Comparison of ENCODE assay signal across 18 cellular contexts in genomic region chr22:25763239-25763777, GRCh38. TPM values are rescaled to one million over a fixed set of nuclear protein-coding genes. Genes with fewer than 3 reads are reported as not detected.
"Had no signal": no experiment of that assay in that cellular context is flagged by ENCODE, and none has a peak within 500 bp of the region (broad histone marks: within the 10 kb centered on the region; RNA-seq: fewer than 3 reads in every experiment).

No MANE protein-coding gene starts in this region.

- H3K27me3 Mint-ChIP-seq: activated T-helper 17 cell treated with anti-CD3 and anti-CD28 coated beads, Interleukin-2, amount 50 U/mL, for 72 hours; stimulated activated naive B cell treated with anti-CD40 and anti-IgM and Interleukin-4, amounts not matched to agents 10 μg/mL and 1 μg/mL and 100 μg/mL, for 72 hours; T-cell had no signal

- FAIRE-seq: kidney had no signal

- H3K27ac Mint-ChIP-seq: activated naive CD4-positive, alpha-beta T cell treated with anti-CD3 and anti-CD28 coated beads for 36 hours; activated T-helper 17 cell treated with anti-CD3 and anti-CD28 coated beads, Interleukin-2, amount 50 U/mL, for 72 hours; naive thymus-derived CD4-positive, alpha-beta T cell; stimulated activated naive B cell treated with anti-CD40 and anti-IgM and Interleukin-4, amounts not matched to agents 10 μg/mL and 1 μg/mL and 100 μg/mL, for 72 hours; T-cell had no signal

- H3K4me3 ChIP-seq: body of pancreas, esophagus muscularis mucosa, lower lobe of right lung, right lobe of liver, transverse colon had no signal

- H3K4me3 Mint-ChIP-seq: activated naive CD4-positive, alpha-beta T cell treated with anti-CD3 and anti-CD28 coated beads for 36 hours; activated T-helper 17 cell treated with anti-CD3 and anti-CD28 coated beads, Interleukin-2, amount 50 U/mL, for 72 hours; naive thymus-derived CD4-positive, alpha-beta T cell; stimulated activated naive B cell treated with anti-CD40 and anti-IgM and Interleukin-4, amounts not matched to agents 10 μg/mL and 1 μg/mL and 100 μg/mL, for 72 hours; T-cell had no signal

- H3K9me3 ChIP-seq: body of pancreas, neutrophil, right lobe of liver, transverse colon had no signal

- DNase-seq: activated CD4-positive, alpha-beta T cell treated with anti-CD3 and anti-CD28 coated beads for 48 hours; activated naive CD4-positive, alpha-beta T cell treated with anti-CD3 and anti-CD28 coated beads for 36 hours; body of pancreas; foreskin fibroblast; kidney; lower lobe of right lung; naive thymus-derived CD4-positive, alpha-beta T cell; right lobe of liver; stimulated activated CD4-positive, alpha-beta T cell treated with anti-CD3 and anti-CD28 coated beads, Interleukin-2, amount 100 ng/mL, for 24 hours; stimulated activated naive B cell treated with anti-CD40 and anti-IgM and Interleukin-4, amounts not matched to agents 10 μg/mL and 1 μg/mL and 100 μg/mL, for 72 hours; T-cell; T1000; transverse colon had no signal

- H3K4me1 Mint-ChIP-seq: activated T-helper 17 cell treated with anti-CD3 and anti-CD28 coated beads, Interleukin-2, amount 50 U/mL, for 72 hours; stimulated activated naive B cell treated with anti-CD40 and anti-IgM and Interleukin-4, amounts not matched to agents 10 μg/mL and 1 μg/mL and 100 μg/mL, for 72 hours; T-cell had no signal

- H3K27me3 ChIP-seq: body of pancreas, neutrophil, right lobe of liver, transverse colon had no signal

- H3K27ac ChIP-seq: body of pancreas, esophagus muscularis mucosa, lower lobe of right lung, neutrophil, right lobe of liver, transverse colon, VCaP had no signal

- H3K4me1 ChIP-seq: body of pancreas, lower lobe of right lung, right lobe of liver, transverse colon had no signal

- H3K36me3 Mint-ChIP-seq: T-cell had no signal

- H3K36me3 ChIP-seq: lower lobe of right lung, neutrophil, right lobe of liver, transverse colon had no signal

- ATAC-seq: activated T-helper 17 cell treated with anti-CD3 and anti-CD28 coated beads, Interleukin-2, amount 50 U/mL, for 72 hours; body of pancreas; lower lobe of right lung; naive thymus-derived CD4-positive, alpha-beta T cell; right lobe of liver; stimulated activated naive B cell treated with anti-CD40 and anti-IgM and Interleukin-4, amounts not matched to agents 10 μg/mL and 1 μg/mL and 100 μg/mL, for 72 hours; T-cell had no signal

RNA-seq across cellular contexts. Expression of gene MYO18B, which starts 21.3 kb away (rescaled TPM):
- total RNA-seq: lower lobe of right lung, SK-MEL-5 had no signal
- polyA plus RNA-seq: naive thymus-derived CD4-positive, alpha-beta T cell had no signal
